Comparison of ENCODE assay signal across 13 cellular contexts in genomic region chr16:87043273-87044030, GRCh38.
DNase-seq lines count a peak whose midpoint lies in the region; ATAC-seq, FAIRE-seq and TF ChIP-seq lines count a peak whose summit lies in the region.
"Had no signal": no experiment of that assay in that cellular context is flagged by ENCODE, and none has a peak within 500 bp of the region (broad histone marks: within the 10 kb centered on the region; RNA-seq: fewer than 3 reads in every experiment).

No MANE protein-coding gene starts in this region.

- no peak overlapping the region for H3K9ac ChIP-seq in colonic mucosa (ENCODE audit: low read depth in 2 of 2, low read length in 2 of 2)

- no peaks in the 10 kb centered on the region for H3K27me3 ChIP-seq in colonic mucosa

- H3K27me3 Mint-ChIP-seq in brain, result peaks cover 4% of the 10 kb centered on the region

- no peaks in the 10 kb centered on the region for H3K9me3 ChIP-seq in colonic mucosa

- in situ Hi-C loops in ACHN (cut with HindIII; ENCODE audit: low pct_ligation_motif_present, low pct_unique_long_range_greater_than_20kb, low sequenced_read_pairs), result no loop called here

- H3K27ac Mint-ChIP-seq in brain, result peak overlapping the region in 3 of 5 experiments; percentile 81 to 87 (median 84)
- H3K27ac Mint-ChIP-seq: naive thymus-derived CD4-positive, alpha-beta T cell; stimulated activated effector memory CD8-positive, alpha-beta T cell treated with anti-CD3 and anti-CD28 coated beads, Interleukin-12 subunit alpha, Interleukin-12 subunit beta, amount 100 ng/mL, for 72 hours had no signal

- FAIRE-seq in HTR-8/SVneo (lab: Jason Lieb, UNC), result peak; percentile 42

- TF ChIP-seq CTCF in brain (conservative IDR thresholded peaks at IDR 0.05) (no peak), colonic mucosa (IDR thresholded peaks at IDR 0.05) (no peak)

- ATAC-seq in left cardiac atrium, result peak; percentile 70 to 77
- ATAC-seq: naive thymus-derived CD4-positive, alpha-beta T cell; stimulated activated effector memory CD8-positive, alpha-beta T cell treated with anti-CD3 and anti-CD28 coated beads, Interleukin-12 subunit alpha, Interleukin-12 subunit beta, amount 100 ng/mL, for 72 hours had no signal

- no peaks in the 10 kb centered on the region for H3K36me3 Mint-ChIP-seq in brain
- H3K36me3 Mint-ChIP-seq: immature natural killer cell; naive thymus-derived CD4-positive, alpha-beta T cell; stimulated activated effector memory CD8-positive, alpha-beta T cell treated with anti-CD3 and anti-CD28 coated beads, Interleukin-12 subunit alpha, Interleukin-12 subunit beta, amount 100 ng/mL, for 72 hours had no signal

- peak overlapping the region in 1 of 5 experiments; percentile 51 for H3K4me3 Mint-ChIP-seq in brain
- H3K4me3 Mint-ChIP-seq: immature natural killer cell; naive thymus-derived CD4-positive, alpha-beta T cell; stimulated activated effector memory CD8-positive, alpha-beta T cell treated with anti-CD3 and anti-CD28 coated beads, Interleukin-12 subunit alpha, Interleukin-12 subunit beta, amount 100 ng/mL, for 72 hours had no signal

- no peaks in the 10 kb centered on the region for H3K36me3 ChIP-seq in colonic mucosa

- peaks cover 37% of the 10 kb centered on the region for H3K4me1 Mint-ChIP-seq in brain
- H3K4me1 Mint-ChIP-seq: immature natural killer cell; stimulated activated effector memory CD8-positive, alpha-beta T cell treated with anti-CD3 and anti-CD28 coated beads, Interleukin-12 subunit alpha, Interleukin-12 subunit beta, amount 100 ng/mL, for 72 hours had no signal

- H3K4me1 ChIP-seq in colonic mucosa, result no peaks in the 10 kb centered on the region

- H3K9me3 Mint-ChIP-seq in brain, result peaks cover 0 to 4% (median 0%) of the 10 kb centered on the region in 5 experiments
- H3K9me3 Mint-ChIP-seq: immature natural killer cell; naive thymus-derived CD4-positive, alpha-beta T cell; stimulated activated effector memory CD8-positive, alpha-beta T cell treated with anti-CD3 and anti-CD28 coated beads, Interleukin-12 subunit alpha, Interleukin-12 subunit beta, amount 100 ng/mL, for 72 hours had no signal

- intact Hi-C loops in left cardiac atrium (cut with DNase I) (no loop called here), colonic mucosa (cut with DNase I) (no loop called here)

- DNase-seq in HTR-8/SVneo (ENCODE audit: insufficient read length, low spot score) (no peak), left cardiac atrium (no peak), renal cortical epithelial cell (ENCODE audit: low read depth) (peak; percentile 2), colonic mucosa (no peak), SKM-1 (lab: John Stamatoyannopoulos, UW; ENCODE audit: unreplicated experiment) (no peak), mucosa of gallbladder (ENCODE audit: low spot score) (no peak), ACHN (no peak)
- DNase-seq: immature natural killer cell; KG1; naive thymus-derived CD4-positive, alpha-beta T cell; NCI-H2227 treated with DMSO at 0.1 percent for 48 hours had no signal

- no peak overlapping the region for H3K27ac ChIP-seq in colonic mucosa

- no peak overlapping the region for H3K4me3 ChIP-seq in colonic mucosa
